In genomic region chr11:2138075-2138435, GRCh38 we compare ENCODE assay signal across 10 cellular contexts. TPM values are rescaled to one million over a fixed set of nuclear protein-coding genes. Genes with fewer than 3 reads are reported as not detected.
A peak's percentile ranks its signal among the peaks of the same experiment; 100 is the strongest.
DNase-seq lines count a peak whose midpoint lies in the region; TF ChIP-seq lines count a peak whose summit lies in the region.
"Had no signal": no experiment of that assay in that cellular context is flagged by ENCODE, and none has a peak within 500 bp of the region (broad histone marks: within the 10 kb centered on the region; RNA-seq: fewer than 3 reads in every experiment).

No MANE protein-coding gene starts in this region.

- no peak for TF ChIP-seq POLR2A in stomach (IDR thresholded peaks at IDR 0.05)

- in situ Hi-C loops in astrocyte of the spinal cord (cut with HindIII; ENCODE audit: low sequenced_read_pairs), result no loop called here

- H3K4me3 ChIP-seq in astrocyte of the spinal cord (ENCODE audit: low read depth, low read length) (peak overlapping the region; percentile 46), stomach (peak overlapping the region; percentile 36 to 53 (median 38))

- DNase-seq in HuH-7.5 (ENCODE audit: low spot score), result peak; percentile 72
- DNase-seq in astrocyte of the spinal cord (ENCODE audit: low read depth, low spot score), result no peak
- DNase-seq in left kidney (ENCODE audit: low read depth, low spot score), result peak; percentile 43
- DNase-seq in stomach, result no peak
- no peak for DNase-seq in UCSD-AML1 (lab: John Stamatoyannopoulos, UW; ENCODE audit: unreplicated experiment)
- DNase-seq in medulla oblongata (ENCODE audit: extremely low spot score), result no peak
- no peak for DNase-seq in NCI-H1092 (lab: John Stamatoyannopoulos, UW)
- DNase-seq: central memory CD4-positive, alpha-beta T cell; NCI-H2171 had no signal

- TF ChIP-seq EP300 in stomach (IDR thresholded peaks at IDR 0.05), result no peak

- H3K27ac ChIP-seq in stomach, result no peak overlapping the region

- TF ChIP-seq CTCF in astrocyte of the spinal cord (IDR thresholded peaks at IDR 0.05; ENCODE audit: low read depth, low read length) (no peak), stomach (IDR thresholded peaks at IDR 0.05) (no peak)

- intact Hi-C loops in stomach (cut with DNase I; ENCODE audit: low total_unique reads), result no loop called here

- 0 to 4% (median 1%) methylated on average over 6 to 41 of the region's 43 CpGs for WGBS in stomach, 5 donors

- no peaks in the 10 kb centered on the region for H3K9me3 ChIP-seq in stomach

- peaks cover 22 to 100% (median 90%) of the 10 kb centered on the region in 3 donors for H3K27me3 ChIP-seq in stomach

- no peaks in the 10 kb centered on the region for H3K36me3 ChIP-seq in stomach

- peaks cover 32 to 43% (median 42%) of the 10 kb centered on the region in 4 donors for H3K4me1 ChIP-seq in stomach

RNA-seq across cellular contexts. Expression of gene IGF2, which starts 1.1 kb away (rescaled TPM):
- 100 to 1,000 TPM in 1 of 5 donors, 10 to 100 TPM in 3, 1 to 10 TPM in 1; 5.2 to 164 (median 29.2) TPM for total RNA-seq in stomach
- polyA plus RNA-seq in stomach, result 1 to 10 TPM; 3.8 to 9.6 (median 5.2) TPM

RNA-seq across cellular contexts. Expression of gene INS, which starts 23.0 kb away (rescaled TPM):
- total RNA-seq in stomach, result not detected
- 10 to 100 TPM in 1 of 3 donors, 1 to 10 TPM in 1, not detected in 1; 7.2 to 37.6 TPM for polyA plus RNA-seq in stomach
- total RNA-seq: kidney epithelial cell had no signal

RNA-seq across cellular contexts. Expression of gene TH, which starts 33.6 kb away (rescaled TPM):
- total RNA-seq in stomach, result not detected
- 1 to 10 TPM in 1 of 3 donors, under 1 TPM in 1, not detected in 1; 0.13 to 1.7 TPM for polyA plus RNA-seq in stomach
- total RNA-seq: kidney epithelial cell had no signal

Comparison
In these comparisons a context has a peak if more than half of its experiments do, and no peak if none do; other contexts are left out.
1. DNase-seq: peak in HuH-7.5 (single experiment) and left kidney (single experiment); none in astrocyte of the spinal cord (single experiment), stomach (single experiment), UCSD-AML1 (single experiment), medulla oblongata (single experiment) and NCI-H1092 (single experiment).